Comparison of ENCODE assay signal across 8 cellular contexts in the genomic region with DNA sequence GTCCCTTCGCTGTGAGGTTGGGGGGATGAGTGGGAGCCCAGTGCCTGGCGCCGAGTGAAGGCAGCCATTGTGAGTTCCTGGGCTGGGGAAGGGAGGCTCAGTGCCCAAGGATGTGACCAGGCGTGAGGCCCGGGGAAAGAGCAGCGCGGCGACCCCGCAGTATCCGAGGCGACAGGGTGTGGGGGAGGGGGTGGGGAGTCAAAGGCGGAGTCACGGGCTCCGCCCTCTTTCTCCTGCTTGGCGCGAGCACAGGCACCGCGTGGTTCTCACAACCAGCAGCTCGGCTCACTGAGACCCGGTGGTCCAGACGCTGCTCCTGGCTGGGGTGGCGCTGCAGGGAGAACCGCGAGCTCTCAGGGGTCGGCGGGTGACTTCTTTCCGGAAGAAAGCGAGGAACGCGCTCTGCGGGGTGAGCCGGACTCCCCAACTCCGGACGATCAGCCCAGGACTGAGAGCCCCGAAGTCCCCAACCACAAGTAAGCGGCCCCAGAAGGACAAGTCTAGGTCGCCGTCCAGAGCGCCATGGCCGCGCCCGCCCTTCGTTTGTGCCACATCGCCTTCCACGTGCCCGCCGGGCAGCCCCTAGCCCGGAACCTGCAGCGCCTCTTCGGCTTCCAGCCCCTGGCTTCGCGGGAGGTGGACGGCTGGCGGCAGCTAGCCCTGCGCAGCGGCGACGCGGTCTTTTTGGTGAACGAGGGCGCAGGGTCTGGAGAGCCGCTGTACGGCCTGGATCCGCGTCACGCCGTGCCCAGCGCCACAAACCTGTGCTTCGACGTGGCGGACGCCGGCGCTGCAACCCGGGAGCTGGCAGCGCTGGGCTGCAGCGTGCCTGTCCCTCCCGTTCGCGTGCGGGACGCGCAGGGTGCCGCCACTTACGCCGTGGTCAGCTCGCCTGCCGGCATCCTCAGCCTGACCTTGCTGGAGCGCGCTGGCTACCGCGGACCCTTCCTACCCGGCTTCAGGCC. TPM values are rescaled to one million over a fixed set of nuclear protein-coding genes. Genes with fewer than 3 reads are reported as not detected.
A peak's percentile ranks its signal among the peaks of the same experiment; 100 is the strongest.
DNase-seq lines count a peak whose midpoint lies in the region; ATAC-seq and TF ChIP-seq lines count a peak whose summit lies in the region.

HPDL (plus strand) TSS at position 269 of the 965 bp plus-strand sequence; CDS start at position 523, 254 bp downstream.

- no peaks in the 10 kb centered on the region for H3K4me1 ChIP-seq in endodermal cell (ENCODE audit: control insufficient read depth, insufficient read depth, low read length)

- peaks cover 21% of the 10 kb centered on the region for H3K36me3 Mint-ChIP-seq in endodermal cell (ENCODE audit: low read depth)

- WGBS in endodermal cell (ENCODE audit: insufficient coverage in 1 of 2, insufficient read length in 1 of 2), 2 experiments: 89 to 97% methylated on average over 69 to 93 of the region's 93 CpGs

- peak within 1 kb of the TSS; percentile 55 for H3K4me3 ChIP-seq in AG09309 (ENCODE audit: control insufficient read depth, low read depth, low read length)
- no peak within 1 kb of the TSS for H3K4me3 ChIP-seq in endodermal cell (ENCODE audit: low read length)

- no peaks in the 10 kb centered on the region for H3K27me3 ChIP-seq in endodermal cell (ENCODE audit: control insufficient read depth, insufficient read depth, low read length, poor library complexity, severe bottlenecking)

- no peak within 1 kb of the TSS for H3K27ac ChIP-seq in endodermal cell (ENCODE audit: low read depth, low read length)

- H3K36me3 ChIP-seq in endodermal cell (ENCODE audit: control insufficient read depth, insufficient read depth, low read length): peaks cover 19% of the 10 kb centered on the region

- H3K9me3 ChIP-seq in endodermal cell (ENCODE audit: control insufficient read depth, low read length): peaks cover 17% of the 10 kb centered on the region

- TF ChIP-seq CTCF in AG09309 (IDR thresholded peaks at IDR 0.05; ENCODE audit: control insufficient read depth, insufficient read depth, low read depth, low read length, missing control alignments) (no peak), endodermal cell (conservative IDR thresholded peaks at IDR 0.05) (peak; percentile 41)

- ATAC-seq in GM19023 (IDR thresholded peaks at IDR 0.05; ENCODE audit: unreplicated experiment): no peak

- H3K9ac ChIP-seq in endodermal cell (ENCODE audit: extremely low read depth, low read length, poor library complexity, severe bottlenecking): no peak within 1 kb of the TSS

- H3K27me3 Mint-ChIP-seq in endodermal cell (ENCODE audit: insufficient read depth): no peaks in the 10 kb centered on the region

- peak within 1 kb of the TSS; percentile 64 for H3K4me3 Mint-ChIP-seq in endodermal cell

- DNase-seq in AG09309 (ENCODE audit: low read depth) (no peak), GM19238 (ENCODE audit: insufficient read length, low spot score) (peak; percentile 75), NCI-H446 treated with DMSO at 0.1 percent for 48 hours (lab: John Stamatoyannopoulos, UW) (peak; percentile 66), endodermal cell (peak; percentile 97), mesenteric fat pad (ENCODE audit: low spot score) (peak; percentile 90)
- peak; percentile 91 for DNase-seq in activated CD8-positive, alpha-beta memory T cell treated with anti-CD3 and anti-CD28 coated beads for 24 hours
- DNase-seq in stimulated activated CD8-positive, alpha-beta memory T cell treated with anti-CD3 and anti-CD28 coated beads, Interleukin-2, amount 100 ng/mL, for 48 hours (ENCODE audit: low read depth in 2 of 2): peak; percentile 78

- H3K4me1 Mint-ChIP-seq in endodermal cell: peaks cover 26% of the 10 kb centered on the region

- H3K27ac Mint-ChIP-seq in endodermal cell: peak within 1 kb of the TSS; percentile 94

- H3K9me3 Mint-ChIP-seq in endodermal cell: peaks cover 16% of the 10 kb centered on the region

RNA-seq across cellular contexts. Expression of gene HPDL, which starts in this region (rescaled TPM):
- 10 to 100 TPM in 1 of 2 donors, 1 to 10 TPM in 1; 7.8 to 10.1 TPM for total RNA-seq in endodermal cell
- 0.39 TPM for polyA plus RNA-seq in endodermal cell (2013, experiment 1 of 2)
- 0.50 TPM for polyA plus RNA-seq in endodermal cell (2013, experiment 2 of 2)
- total RNA-seq in mesenteric fat pad: 1.00 TPM

Comparison
In these comparisons a context has a peak if more than half of its experiments do, and no peak if none do; other contexts are left out.
1. Peak in DNase-seq in mesenteric fat pad; RNA of the gene not detected or under 1 TPM.